Comparison of ENCODE assay signal across 8 cellular contexts in genomic region chr22:39994566-39995345, GRCh38. TPM values are rescaled to one million over a fixed set of nuclear protein-coding genes. Genes with fewer than 3 reads are reported as not detected.
DNase-seq lines count a peak whose midpoint lies in the region; ATAC-seq and TF ChIP-seq lines count a peak whose summit lies in the region.

TSS of gene FAM83F (plus strand) at chr22:39994954. CDS start at chr22:39995043, 89 bp downstream.

- H4K20me1 ChIP-seq in GM23248 (ENCODE audit: insufficient read depth) = no peaks in the 10 kb centered on the region

- DNase-seq in ELF-1 (ENCODE audit: low read depth, low spot score) (peak; percentile 52), ecto neural progenitor cell (ENCODE audit: low spot score) (peak; percentile 64), natural killer cell (peak; percentile 25), H4 (ENCODE audit: low spot score) (no peak), GM23248 (no peak), SHP77 (lab: John Stamatoyannopoulos, UW) (no peak)

- TF ChIP-seq CTCF in natural killer cell (IDR thresholded peaks at IDR 0.05) = no peak

- no peaks in the 10 kb centered on the region for H3K9me3 Mint-ChIP-seq in T-helper 1 cell treated with Interleukin-12 subunit alpha and Interleukin-12 subunit beta and Interleukin-4 antibody, amounts not matched to agents 30 μg/mL and 1 μg/mL, for 36 hours
- no peaks in the 10 kb centered on the region for H3K9me3 Mint-ChIP-seq in natural killer cell

- H3K27me3 ChIP-seq in GM23248 (replicated peaks; ENCODE audit: insufficient read depth) = peaks cover 52% of the 10 kb centered on the region

- WGBS in GM23248 (ENCODE audit: low coverage in 1 of 2, low lambda C conversion rate in 2 of 2, missing lambda C conversion rate in 2 of 2), 2 experiments = 12 to 13% methylated on average over 52 to 73 of the region's 109 CpGs

- H3K4me1 ChIP-seq in GM23248 (ENCODE audit: insufficient read depth) = no peaks in the 10 kb centered on the region

- peaks cover 5% of the 10 kb centered on the region for H3K4me1 Mint-ChIP-seq in T-helper 1 cell treated with Interleukin-12 subunit alpha and Interleukin-12 subunit beta and Interleukin-4 antibody, amounts not matched to agents 30 μg/mL and 1 μg/mL, for 36 hours (ENCODE audit: low read depth)
- peaks cover 7 to 9% of the 10 kb centered on the region in 2 donors for H3K4me1 Mint-ChIP-seq in natural killer cell

- no peaks in the 10 kb centered on the region for H3K9me3 ChIP-seq in GM23248 (ENCODE audit: low read depth)

- peaks cover 53% of the 10 kb centered on the region for H3K27me3 Mint-ChIP-seq in T-helper 1 cell treated with Interleukin-12 subunit alpha and Interleukin-12 subunit beta and Interleukin-4 antibody, amounts not matched to agents 30 μg/mL and 1 μg/mL, for 36 hours (ENCODE audit: low read depth)
- peaks cover 28 to 48% of the 10 kb centered on the region in 2 donors for H3K27me3 Mint-ChIP-seq in natural killer cell (ENCODE audit: low read depth in 2 of 2)

- no peaks in the 10 kb centered on the region for H3K79me2 ChIP-seq in GM23248 (ENCODE audit: insufficient read depth)

- ATAC-seq in natural killer cell (peak; percentile 69 to 78 (median 74)), HG02970 (IDR thresholded peaks at IDR 0.05; ENCODE audit: low FRiP score, unreplicated experiment) (no peak)

- peak within 1 kb of the TSS; percentile 29 for H3K4me3 Mint-ChIP-seq in T-helper 1 cell treated with Interleukin-12 subunit alpha and Interleukin-12 subunit beta and Interleukin-4 antibody, amounts not matched to agents 30 μg/mL and 1 μg/mL, for 36 hours
- peak within 1 kb of the TSS; percentile 43 for H3K4me3 Mint-ChIP-seq in natural killer cell

- no peaks in the 10 kb centered on the region for H3K36me3 ChIP-seq in GM23248 (ENCODE audit: low read depth)

- H3K4me2 ChIP-seq in GM23248 (ENCODE audit: unreplicated experiment) = no peak within 1 kb of the TSS

- H3K9me2 ChIP-seq in GM23248 (ENCODE audit: insufficient read depth) = no peaks in the 10 kb centered on the region

- no peak within 1 kb of the TSS for H3K27ac Mint-ChIP-seq in T-helper 1 cell treated with Interleukin-12 subunit alpha and Interleukin-12 subunit beta and Interleukin-4 antibody, amounts not matched to agents 30 μg/mL and 1 μg/mL, for 36 hours
- peak within 1 kb of the TSS in 1 of 2 donors; percentile 27 for H3K27ac Mint-ChIP-seq in natural killer cell

- intact Hi-C loops in natural killer cell (cut with micrococcal nuclease) = no loop called here

- in situ Hi-C loops in GM23248 (cut with MboI) = no loop called here

- H3K27ac ChIP-seq in GM23248 = no peak within 1 kb of the TSS

- no peak within 1 kb of the TSS for H3K9ac ChIP-seq in GM23248

- H3K36me3 Mint-ChIP-seq in T-helper 1 cell treated with Interleukin-12 subunit alpha and Interleukin-12 subunit beta and Interleukin-4 antibody, amounts not matched to agents 30 μg/mL and 1 μg/mL, for 36 hours (ENCODE audit: low read depth) = no peaks in the 10 kb centered on the region
- no peaks in the 10 kb centered on the region for H3K36me3 Mint-ChIP-seq in natural killer cell

- no peak within 1 kb of the TSS for H3K4me3 ChIP-seq in GM23248

- no peak within 1 kb of the TSS for H2AFZ ChIP-seq in GM23248

- no peaks in the 10 kb centered on the region for H3F3A ChIP-seq in GM23248 (ENCODE audit: insufficient read depth)

RNA-seq across cellular contexts. Expression of gene FAM83F, which starts in this region (rescaled TPM):
- 1 to 10 TPM in 2 of 3 donors, not detected in 1; 1.0 to 7.5 TPM for total RNA-seq in natural killer cell
- not detected in 2 replicates for total RNA-seq in H4 (2014; rRNA removed; shearing (Covaris generic))
- not detected in 2 replicates for total RNA-seq in GM23248 (2014; rRNA removed; shearing (Covaris generic))
- not detected in 2 replicates for polyA plus RNA-seq in GM23248 (2016; fragmentation: Nextera tagmentation; extraction: Ambion mirVana)

Comparison
In these comparisons a context has a peak if more than half of its experiments do, and no peak if none do; other contexts are left out.
1. DNase-seq: peak in ELF-1 (single experiment), ecto neural progenitor cell (single experiment) and natural killer cell (single experiment); none in H4 (single experiment), GM23248 (single experiment) and SHP77 (0 of 2).